7 cellular contexts compared by ENCODE assay signal in the genomic region with DNA sequence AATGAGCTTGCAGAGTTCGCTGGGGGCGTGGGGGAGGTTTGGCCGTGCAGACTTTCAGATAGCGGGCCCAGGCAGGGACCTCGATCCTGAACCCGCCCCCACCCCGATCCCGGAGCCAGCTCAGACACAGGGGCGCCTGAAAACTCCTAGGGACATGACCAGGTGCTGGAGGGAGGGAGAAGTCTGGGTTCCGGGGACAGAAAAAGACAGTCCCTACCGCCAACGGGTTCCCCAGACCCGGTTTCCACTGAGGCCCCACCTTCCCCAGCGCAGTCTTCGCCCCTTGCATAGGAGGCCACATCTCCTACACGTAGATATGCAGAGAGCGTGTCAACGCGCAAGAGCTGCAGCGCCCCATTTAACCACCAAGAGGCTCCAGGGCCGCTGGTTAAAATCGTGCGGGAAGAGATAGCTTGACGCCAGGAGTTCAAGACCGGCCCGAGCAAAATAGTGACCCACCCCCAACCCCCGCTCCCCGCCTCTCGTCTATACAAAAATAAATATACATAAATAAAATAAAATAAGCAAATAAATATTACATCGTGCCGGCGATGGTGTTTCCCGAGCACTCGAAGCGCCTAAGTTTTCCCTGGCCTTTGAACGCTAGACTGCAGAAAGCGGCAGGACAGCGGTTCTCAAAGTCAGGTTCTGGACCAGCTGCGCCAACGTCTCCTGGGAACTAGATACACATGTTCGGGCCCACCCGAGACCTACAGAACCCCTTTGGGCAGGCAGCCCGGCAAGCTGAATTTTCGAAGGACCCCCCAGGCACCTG. TPM values are rescaled to one million over a fixed set of nuclear protein-coding genes. Genes with fewer than 3 reads are reported as not detected.
A peak's percentile ranks its signal among the peaks of the same experiment; 100 is the strongest.
DNase-seq lines count a peak whose midpoint lies in the region; ATAC-seq, FAIRE-seq and TF ChIP-seq lines count a peak whose summit lies in the region.

No MANE protein-coding gene starts in this region.

- H3K27ac ChIP-seq in skeletal muscle tissue (ENCODE audit: low read depth, low read length) (no peak overlapping the region), small intestine (ENCODE audit: low read depth in 1 of 2, low read length in 1 of 2) (no peak overlapping the region)

- no peak for FAIRE-seq in small intestine (lab: Jason Lieb, UNC)

- H3K4me1 ChIP-seq in adipocyte (ENCODE audit: control insufficient read depth, insufficient read depth, low read length) (peaks cover 21% of the 10 kb centered on the region), skeletal muscle tissue (ENCODE audit: control insufficient read depth in 3 of 3, insufficient read depth in 3 of 3, low read length in 3 of 3) (peaks cover 15 to 19% (median 17%) of the 10 kb centered on the region in 3 donors), small intestine (ENCODE audit: control insufficient read depth in 2 of 2, insufficient read depth in 1 of 2, low read depth in 1 of 2, low read length in 1 of 2) (no peaks in the 10 kb centered on the region)

- peaks cover 16% of the 10 kb centered on the region for H3K27me3 ChIP-seq in adipocyte (replicated peaks; ENCODE audit: control insufficient read depth, insufficient read depth, low read length)
- peaks cover 38 to 57% (median 52%) of the 10 kb centered on the region in 3 donors for H3K27me3 ChIP-seq in skeletal muscle tissue (ENCODE audit: control insufficient read depth in 3 of 3, insufficient read depth in 3 of 3, low read length in 3 of 3)
- peaks cover 0 to 20% of the 10 kb centered on the region in 2 donors for H3K27me3 ChIP-seq in small intestine (ENCODE audit: control insufficient read depth in 2 of 2, insufficient read depth in 2 of 2, low read length in 2 of 2)

- DNase-seq in adipocyte (ENCODE audit: low read depth) = no peak
- DNase-seq in occipital lobe (lab: John Stamatoyannopoulos, UW) = no peak
- DNase-seq in small intestine = no peak

- 0 out of 2 replicates have a peak, but pooled peaks have one; percentile 5 for TF ChIP-seq CTCF in GM12875 (IDR thresholded peaks at IDR 0.05; ENCODE audit: borderline replicate concordance, insufficient read depth, low read depth, low read length)

- 21 to 29% (median 25%) methylated on average over 43 to 44 of the region's 44 CpGs for WGBS in small intestine, 3 donors

- H3K9ac ChIP-seq in adipocyte (ENCODE audit: low read length) = peak overlapping the region; percentile 86
- H3K9ac ChIP-seq in skeletal muscle tissue (ENCODE audit: low read depth in 1 of 3, low read length in 3 of 3) = peak overlapping the region in 2 of 3 donors; percentile 14 to 45

- H3K4me3 ChIP-seq in GM12875 (ENCODE audit: low read depth, low read length) = no peak overlapping the region
- peak overlapping the region; percentile 84 for H3K4me3 ChIP-seq in adipocyte (ENCODE audit: low read length)
- peak overlapping the region; percentile 46 for H3K4me3 ChIP-seq in iPS-18c (ENCODE audit: insufficient read depth, low read depth, low read length)
- H3K4me3 ChIP-seq in skeletal muscle tissue (ENCODE audit: low read length in 3 of 3) = peak overlapping the region; percentile 52 to 62 (median 57)
- peak overlapping the region in 1 of 2 donors; percentile 38 for H3K4me3 ChIP-seq in small intestine (ENCODE audit: low read depth in 1 of 2, low read length in 2 of 2)

- ATAC-seq in HG03571 (IDR thresholded peaks at IDR 0.05; ENCODE audit: unreplicated experiment) = no peak

- no peaks in the 10 kb centered on the region for H3K36me3 ChIP-seq in adipocyte (ENCODE audit: control insufficient read depth, insufficient read depth, low read length, severe bottlenecking)
- H3K36me3 ChIP-seq in skeletal muscle tissue (ENCODE audit: control insufficient read depth in 3 of 3, insufficient read depth in 3 of 3, low read length in 3 of 3) = no peaks in the 10 kb centered on the region
- no peaks in the 10 kb centered on the region for H3K36me3 ChIP-seq in small intestine (ENCODE audit: control insufficient read depth in 2 of 2, insufficient read depth in 2 of 2, low read length in 2 of 2)

- H3K9me3 ChIP-seq in adipocyte (ENCODE audit: control insufficient read depth, low read length) = no peaks in the 10 kb centered on the region
- no peaks in the 10 kb centered on the region for H3K9me3 ChIP-seq in iPS-18c (ENCODE audit: control insufficient read depth, insufficient read depth, low read length)
- H3K9me3 ChIP-seq in skeletal muscle tissue (ENCODE audit: control insufficient read depth in 3 of 3, low read length in 3 of 3) = no peaks in the 10 kb centered on the region
- no peaks in the 10 kb centered on the region for H3K9me3 ChIP-seq in small intestine (ENCODE audit: control insufficient read depth, low read depth)

RNA-seq across cellular contexts. Expression of gene CCDC8, which starts 8.3 kb away (rescaled TPM):
- total RNA-seq in skeletal muscle tissue (67.8 TPM), occipital lobe (4.7 TPM)
- polyA plus RNA-seq in small intestine = 1 to 10 TPM in 2 of 3 donors, not detected in 1; 1.1 to 2.0 TPM

RNA-seq across cellular contexts. Expression of gene PNMA8C, which starts 23.7 kb away (rescaled TPM):
- total RNA-seq in skeletal muscle tissue (0.52 TPM), occipital lobe (25.3 TPM)
- under 1 TPM in 1 of 3 donors, not detected in 2; 0.49 TPM for polyA plus RNA-seq in small intestine

RNA-seq across cellular contexts. Expression of gene PPP5C, which starts 58.2 kb away (rescaled TPM):
- 44.4 TPM for total RNA-seq in skeletal muscle tissue
- total RNA-seq in occipital lobe = 53.0 TPM
- 10 to 100 TPM; 24.0 to 48.9 (median 30.0) TPM for polyA plus RNA-seq in small intestine

Comparison
In these comparisons a context has a peak if more than half of its experiments do, and no peak if none do; other contexts are left out.
1. RNA of gene CCDC8, which starts 8.3 kb away (total RNA-seq): 67.8 TPM in skeletal muscle tissue (single experiment); 4.7 TPM in occipital lobe (single experiment); every median in the first group is over 10 times any median in the second.
2. RNA of gene PNMA8C, which starts 23.7 kb away (total RNA-seq): 25.3 TPM in occipital lobe (single experiment); 0.52 TPM in skeletal muscle tissue (single experiment); every median in the first group is over 10 times any median in the second.